In the genomic region with DNA sequence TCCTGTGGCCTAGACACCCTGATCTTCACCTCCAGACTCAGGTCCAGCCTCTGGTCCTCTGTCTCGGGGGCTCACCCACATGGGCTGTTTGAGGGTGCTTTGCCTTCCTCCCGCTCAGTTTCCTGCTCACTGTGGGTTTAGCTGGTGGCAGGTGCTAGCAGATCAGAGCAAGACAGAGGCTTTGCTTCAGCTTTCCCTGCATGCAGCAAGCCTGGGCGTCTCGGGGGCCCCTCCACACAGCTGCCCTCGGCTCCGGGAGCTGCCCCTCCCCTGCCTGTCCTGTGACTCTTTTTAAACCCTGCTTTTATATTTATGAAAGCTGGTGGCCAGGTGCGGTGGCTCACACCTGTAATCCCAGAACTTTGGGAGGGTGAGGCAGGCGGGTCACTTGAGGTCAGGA, we compare ENCODE assay signal across 13 cellular contexts.
"Had no signal": no experiment of that assay in that cellular context is flagged by ENCODE, and none has a peak within 500 bp of the region (broad histone marks: within the 10 kb centered on the region; RNA-seq: fewer than 3 reads in every experiment).

No MANE protein-coding gene starts in this region.

- H3K27ac ChIP-seq: ascending aorta, esophagus muscularis mucosa, stomach, thoracic aorta had no signal

- H3K27me3 ChIP-seq: ascending aorta had no signal

- H3K36me3 ChIP-seq: ascending aorta, esophagus muscularis mucosa, stomach, thoracic aorta had no signal

- DNase-seq: activated CD4-positive, alpha-beta T cell treated with anti-CD3 and anti-CD28 coated beads, Interleukin-2, amount 10 ng/mL, durations not matched to agents 7 days and 5 days; activated CD4-positive, CD25-positive, alpha-beta regulatory T cell; activated effector memory CD4-positive, alpha-beta T cell treated with Interleukin-2 at 50 U/mL for 16 hours; activated T-cell treated with anti-CD3 and anti-CD28 coated beads, Interleukin-2, amount 50 U/mL, for 1 hour; foreskin fibroblast; head of caudate nucleus; mesendoderm; stimulated activated CD4-positive, alpha-beta T cell treated with anti-CD3 and anti-CD28 coated beads, Interleukin-4, amount 100 ng/mL, for 4 hours; stomach; T-helper 2 cell had no signal

- H3K4me1 ChIP-seq: ascending aorta had no signal

- H3K9me3 ChIP-seq: ascending aorta, esophagus muscularis mucosa, stomach, thoracic aorta had no signal

- H3K4me3 ChIP-seq: ascending aorta, esophagus muscularis mucosa, stomach, thoracic aorta had no signal
